2 cellular contexts compared by ENCODE assay signal in genomic region chr15:77370580-77370979, GRCh38.
TF ChIP-seq lines count a peak whose summit lies in the region.

No MANE protein-coding gene starts in this region.

TF ChIP-seq in IMR-90, 13 proteins besides CTCF, POLR2A, EP300 and RAD21:
- TF ChIP-seq MAFK (IDR thresholded peaks at IDR 0.05; ENCODE audit: low read depth, low read length): no peak
- TF ChIP-seq, protein P1, sequence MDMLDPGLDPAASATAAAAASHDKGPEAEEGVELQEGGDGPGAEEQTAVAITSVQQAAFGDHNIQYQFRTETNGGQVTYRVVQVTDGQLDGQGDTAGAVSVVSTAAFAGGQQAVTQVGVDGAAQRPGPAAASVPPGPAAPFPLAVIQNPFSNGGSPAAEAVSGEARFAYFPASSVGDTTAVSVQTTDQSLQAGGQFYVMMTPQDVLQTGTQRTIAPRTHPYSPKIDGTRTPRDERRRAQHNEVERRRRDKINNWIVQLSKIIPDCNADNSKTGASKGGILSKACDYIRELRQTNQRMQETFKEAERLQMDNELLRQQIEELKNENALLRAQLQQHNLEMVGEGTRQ (IDR thresholded peaks at IDR 0.05; ENCODE audit: low read depth, low read length): no peak
- no peak for TF ChIP-seq MXI1 (IDR thresholded peaks at IDR 0.05; ENCODE audit: borderline replicate concordance, low read depth, low read length)
- no peak for TF ChIP-seq FOS (IDR thresholded peaks at IDR 0.05; ENCODE audit: low read depth, low read length)
- TF ChIP-seq MAZ (IDR thresholded peaks at IDR 0.05; ENCODE audit: borderline replicate concordance, low read depth, low read length): no peak
- TF ChIP-seq RFX5 (IDR thresholded peaks at IDR 0.05; ENCODE audit: low read depth, low read length): no peak
- no peak for TF ChIP-seq RCOR1 (IDR thresholded peaks at IDR 0.05; ENCODE audit: insufficient replicate concordance, low read length)
- TF ChIP-seq CEBPB (IDR thresholded peaks at IDR 0.05; ENCODE audit: low read depth, low read length): no peak
- TF ChIP-seq ELK1 (IDR thresholded peaks at IDR 0.05; ENCODE audit: borderline replicate concordance, low read depth, low read length): no peak

TF ChIP-seq in K562, 482 proteins besides CTCF, POLR2A, EP300 and RAD21:
- peak; percentile 10; the same call in 1 of the 2 replicates for TF ChIP-seq ARID1B (IDR thresholded peaks at IDR 0.05)
- TF ChIP-seq ZNF263 (CRISPR knock-in tag; IDR thresholded peaks at IDR 0.05; ENCODE audit: borderline replicate concordance): no peak
- TF ChIP-seq U2AF2 (optimal IDR thresholded peaks at IDR 0.05; ENCODE audit: low read depth, low read length): no peak
- no peak for TF ChIP-seq NR1H2 (CRISPR knock-in tag; IDR thresholded peaks at IDR 0.05)
- TF ChIP-seq SMAD3 (CRISPR knock-in tag; conservative IDR thresholded peaks at IDR 0.05): no peak
- peak; percentile 56; the same call in 1 of the 2 replicates for TF ChIP-seq ATF3 (IDR thresholded peaks at IDR 0.05)
- no peak for TF ChIP-seq ATF3 (CRISPR knock-in tag; conservative IDR thresholded peaks at IDR 0.05)
- peak; percentile 43 for TF ChIP-seq CBFA2T3 (IDR thresholded peaks at IDR 0.05)
- TF ChIP-seq RBM39 (optimal IDR thresholded peaks at IDR 0.05; ENCODE audit: low read depth, low read length): no peak
- no peak for TF ChIP-seq CBX3 (IDR thresholded peaks at IDR 0.05; ENCODE audit: borderline replicate concordance in 1 of 2, low read length in 2 of 2)
- no peak for TF ChIP-seq ZBED1 (IDR thresholded peaks at IDR 0.05)
- peak in 1 of 2 experiments; percentile 17; a peak in 2 of 4 replicates for TF ChIP-seq KDM1A (IDR thresholded peaks at IDR 0.05)
- TF ChIP-seq FIP1L1 (IDR thresholded peaks at IDR 0.05; ENCODE audit: low read depth, low read length, poor library complexity, severe bottlenecking): no peak
- TF ChIP-seq JUND (IDR thresholded peaks at IDR 0.05; ENCODE audit: borderline replicate concordance, low read depth, low read length): 0 out of 2 replicates have a peak, but pooled peaks have one; percentile 26
- 0 out of 3 replicates have a peak, but pooled peaks have one; percentile 35 for TF ChIP-seq JUND (tag; IDR thresholded peaks at IDR 0.05; ENCODE audit: borderline replicate concordance, low read depth, low read length)
- TF ChIP-seq CXXC5 (CRISPR knock-in tag; IDR thresholded peaks at IDR 0.05): no peak
